9 cellular contexts compared by ENCODE assay signal in genomic region chr7:128398016-128398840, GRCh38. TPM values are rescaled to one million over a fixed set of nuclear protein-coding genes. Genes with fewer than 3 reads are reported as not detected.
DNase-seq lines count a peak whose midpoint lies in the region; ATAC-seq and TF ChIP-seq lines count a peak whose summit lies in the region.
"Had no signal": no experiment of that assay in that cellular context is flagged by ENCODE, and none has a peak within 500 bp of the region (broad histone marks: within the 10 kb centered on the region; RNA-seq: fewer than 3 reads in every experiment).

No MANE protein-coding gene starts in this region.

- intact Hi-C loops in natural killer cell (cut with micrococcal nuclease): loop anchor here (1.0 kb wide), 1 partner anchor 27 kb away; no protein-coding TSS in a partner anchor
- intact Hi-C loops in posterior cingulate gyrus (cut with DNase I): loop anchor here (1.0 to 2.0 kb wide), 2 partner anchors 27 to 63 kb away; no protein-coding TSS in a partner anchor

- no peaks in the 10 kb centered on the region for H3K27me3 Mint-ChIP-seq in natural killer cell (ENCODE audit: low read depth in 2 of 2)
- no peaks in the 10 kb centered on the region for H3K27me3 Mint-ChIP-seq in natural killer cell treated with Interleukin-12 subunit alpha and Interleukin-12 subunit beta and Interleukin-15 and Interleukin-18, amount 100 ng/mL, for 72 hours
- no peaks in the 10 kb centered on the region for H3K27me3 Mint-ChIP-seq in activated T-cell treated with anti-CD3 and anti-CD28 coated beads, Interleukin-2, amount 50 U/mL, for 24 hours
- H3K27me3 Mint-ChIP-seq: central memory CD8-positive, alpha-beta T cell had no signal

- H3K36me3 ChIP-seq in gastroesophageal sphincter: peaks cover 0 to 91% of the 10 kb centered on the region in 2 donors

- H3K27me3 ChIP-seq in gastroesophageal sphincter: no peaks in the 10 kb centered on the region

- H3K27ac Mint-ChIP-seq in natural killer cell: no peak overlapping the region
- H3K27ac Mint-ChIP-seq in natural killer cell treated with Interleukin-12 subunit alpha and Interleukin-12 subunit beta and Interleukin-15 and Interleukin-18, amount 100 ng/mL, for 72 hours: no peak overlapping the region
- H3K27ac Mint-ChIP-seq in activated T-cell treated with anti-CD3 and anti-CD28 coated beads, Interleukin-2, amount 50 U/mL, for 24 hours: no peak overlapping the region

- peaks cover 0 to under 1% of the 10 kb centered on the region in 2 donors for H3K4me1 Mint-ChIP-seq in natural killer cell
- H3K4me1 Mint-ChIP-seq in natural killer cell treated with Interleukin-12 subunit alpha and Interleukin-12 subunit beta and Interleukin-15 and Interleukin-18, amount 100 ng/mL, for 72 hours (ENCODE audit: low read depth in 2 of 2): peaks cover 0 to 2% of the 10 kb centered on the region in 2 donors
- peaks cover 9% of the 10 kb centered on the region for H3K4me1 Mint-ChIP-seq in activated T-cell treated with anti-CD3 and anti-CD28 coated beads, Interleukin-2, amount 50 U/mL, for 24 hours (ENCODE audit: low read depth)

- H3K4me3 Mint-ChIP-seq in natural killer cell: no peak overlapping the region
- H3K4me3 Mint-ChIP-seq in natural killer cell treated with Interleukin-12 subunit alpha and Interleukin-12 subunit beta and Interleukin-15 and Interleukin-18, amount 100 ng/mL, for 72 hours: no peak overlapping the region
- H3K4me3 Mint-ChIP-seq in activated T-cell treated with anti-CD3 and anti-CD28 coated beads, Interleukin-2, amount 50 U/mL, for 24 hours: no peak overlapping the region
- H3K4me3 Mint-ChIP-seq: central memory CD8-positive, alpha-beta T cell had no signal

- H3K36me3 Mint-ChIP-seq in natural killer cell: no peaks in the 10 kb centered on the region
- no peaks in the 10 kb centered on the region for H3K36me3 Mint-ChIP-seq in natural killer cell treated with Interleukin-12 subunit alpha and Interleukin-12 subunit beta and Interleukin-15 and Interleukin-18, amount 100 ng/mL, for 72 hours
- H3K36me3 Mint-ChIP-seq in activated T-cell treated with anti-CD3 and anti-CD28 coated beads, Interleukin-2, amount 50 U/mL, for 24 hours (ENCODE audit: low read depth): peaks cover 94% of the 10 kb centered on the region

- H3K9me3 Mint-ChIP-seq in natural killer cell: no peaks in the 10 kb centered on the region
- H3K9me3 Mint-ChIP-seq in natural killer cell treated with Interleukin-12 subunit alpha and Interleukin-12 subunit beta and Interleukin-15 and Interleukin-18, amount 100 ng/mL, for 72 hours: no peaks in the 10 kb centered on the region
- no peaks in the 10 kb centered on the region for H3K9me3 Mint-ChIP-seq in activated T-cell treated with anti-CD3 and anti-CD28 coated beads, Interleukin-2, amount 50 U/mL, for 24 hours
- H3K9me3 Mint-ChIP-seq: central memory CD8-positive, alpha-beta T cell had no signal

- peaks cover 0 to 6% (median 0%) of the 10 kb centered on the region in 3 donors for H3K4me1 ChIP-seq in gastroesophageal sphincter

- no peaks in the 10 kb centered on the region for H3K9me3 ChIP-seq in gastroesophageal sphincter

- TF ChIP-seq POLR2A in gastroesophageal sphincter (IDR thresholded peaks at IDR 0.05): no peak

- no peak for TF ChIP-seq EP300 in gastroesophageal sphincter (IDR thresholded peaks at IDR 0.05)

- no peak for DNase-seq in natural killer cell
- DNase-seq in natural killer cell treated with Interleukin-12 subunit alpha and Interleukin-12 subunit beta and Interleukin-15 and Interleukin-18, amount 100 ng/mL, for 72 hours (ENCODE audit: low spot score): no peak
- peak; percentile 21 for DNase-seq in NCI-H1105 (lab: John Stamatoyannopoulos, UW)
- DNase-seq in activated T-cell treated with anti-CD3 and anti-CD28 coated beads, Interleukin-2, amount 50 U/mL, for 24 hours: peak; percentile 61
- peak in 7 of 10 donors; percentile 58 to 93 (median 76) for DNase-seq in posterior cingulate gyrus
- no peak for DNase-seq in central memory CD4-positive, alpha-beta T cell

- WGBS in gastroesophageal sphincter (ENCODE audit: low coverage in 1 of 2), 2 donors: 0 to 82% methylated on average over 1 to 7 of the region's 16 CpGs

- peak in 2 of 3 donors; percentile 75 to 79 for ATAC-seq in natural killer cell
- no peak for ATAC-seq in natural killer cell treated with Interleukin-12 subunit alpha and Interleukin-12 subunit beta and Interleukin-15 and Interleukin-18, amount 100 ng/mL, for 72 hours
- ATAC-seq in gastroesophageal sphincter: peak; percentile 62
- ATAC-seq in HG02981 (IDR thresholded peaks at IDR 0.05; ENCODE audit: unreplicated experiment): no peak

- H3K27ac ChIP-seq in gastroesophageal sphincter: no peak overlapping the region

- peak; percentile 92 for TF ChIP-seq CTCF in natural killer cell (IDR thresholded peaks at IDR 0.05)
- TF ChIP-seq CTCF in gastroesophageal sphincter (IDR thresholded peaks at IDR 0.05): peak in 3 of 4 experiments; percentile 82 to 97 (median 96)

- no peak overlapping the region for H3K4me3 ChIP-seq in gastroesophageal sphincter

RNA-seq across cellular contexts. Expression of gene IMPDH1, which starts 11.6 kb away (rescaled TPM):
- total RNA-seq in natural killer cell: 10 to 100 TPM; 77.8 to 94.1 (median 89.6) TPM
- 10 to 100 TPM; 15.8 to 34.5 TPM for total RNA-seq in natural killer cell treated with Interleukin-12 subunit alpha and Interleukin-12 subunit beta and Interleukin-15 and Interleukin-18, amount 100 ng/mL, for 72 hours
- 10 to 100 TPM; 36.9 to 87.1 (median 43.3) TPM for total RNA-seq in gastroesophageal sphincter

RNA-seq across cellular contexts. Expression of gene PRRT4, which starts 36.7 kb away (rescaled TPM):
- total RNA-seq in natural killer cell (under 1 TPM in 1 of 3 donors, not detected in 2; 0.42 TPM), gastroesophageal sphincter (1 to 10 TPM in 1 of 4 donors, under 1 TPM in 3; 0.40 to 1.2 (median 0.82) TPM)
- total RNA-seq in natural killer cell treated with Interleukin-12 subunit alpha and Interleukin-12 subunit beta and Interleukin-15 and Interleukin-18, amount 100 ng/mL, for 72 hours: not detected

RNA-seq across cellular contexts. Expression of gene RBM28, which starts 54.5 kb away (rescaled TPM):
- total RNA-seq in natural killer cell (10 to 100 TPM; 32.5 to 48.7 (median 48.5) TPM), gastroesophageal sphincter (10 to 100 TPM; 12.7 to 27.1 (median 19.5) TPM)
- 10 to 100 TPM; 46.4 to 77.1 TPM for total RNA-seq in natural killer cell treated with Interleukin-12 subunit alpha and Interleukin-12 subunit beta and Interleukin-15 and Interleukin-18, amount 100 ng/mL, for 72 hours

RNA-seq across cellular contexts. Expression of gene HILPDA, which starts 57.5 kb away (rescaled TPM):
- total RNA-seq in natural killer cell (1 to 10 TPM; 1.9 to 5.1 (median 2.3) TPM), gastroesophageal sphincter (10 to 100 TPM in 1 of 4 donors, 1 to 10 TPM in 3; 2.8 to 19.0 (median 6.6) TPM)
- total RNA-seq in natural killer cell treated with Interleukin-12 subunit alpha and Interleukin-12 subunit beta and Interleukin-15 and Interleukin-18, amount 100 ng/mL, for 72 hours: 1 to 10 TPM; 3.8 to 9.1 TPM

Comparison
In these comparisons a context has a peak if more than half of its experiments do, and no peak if none do; other contexts are left out.
1. ATAC-seq: peak in natural killer cell (2 of 3) and gastroesophageal sphincter (single experiment); none in natural killer cell treated with Interleukin-12 subunit alpha and Interleukin-12 subunit beta and Interleukin-15 and Interleukin-18, amount 100 ng/mL, for 72 hours (0 of 2) and HG02981 (single experiment).
2. DNase-seq: peak in NCI-H1105 (single experiment), activated T-cell treated with anti-CD3 and anti-CD28 coated beads, Interleukin-2, amount 50 U/mL, for 24 hours (single experiment) and posterior cingulate gyrus (7 of 10); none in natural killer cell (single experiment), natural killer cell treated with Interleukin-12 subunit alpha and Interleukin-12 subunit beta and Interleukin-15 and Interleukin-18, amount 100 ng/mL, for 72 hours (single experiment) and central memory CD4-positive, alpha-beta T cell (single experiment).